In genomic region chr17:3073850-3074249, GRCh38 we compare ENCODE assay signal across 8 cellular contexts. TPM values are rescaled to one million over a fixed set of nuclear protein-coding genes. Genes with fewer than 3 reads are reported as not detected.
"Had no signal": no experiment of that assay in that cellular context is flagged by ENCODE, and none has a peak within 500 bp of the region (broad histone marks: within the 10 kb centered on the region; RNA-seq: fewer than 3 reads in every experiment).

No MANE protein-coding gene starts in this region.

RNA-seq across cellular contexts. Expression of gene OR1D5, which starts 10.4 kb away (rescaled TPM):
- total RNA-seq: LHCN-M2; MCF 10A; PC-9; Peyer's patch; Right ventricle myocardium inferior; RPMI7951; SJCRH30; T-helper 1 cell treated with Interleukin-12 subunit alpha and Interleukin-12 subunit beta and Interleukin-4 antibody, amounts not matched to agents 30 ng/mL and 1 ng/mL, for 36 hours had no signal

RNA-seq across cellular contexts. Expression of gene OR1D2, which starts 30.4 kb away (rescaled TPM):
- total RNA-seq: LHCN-M2; MCF 10A; PC-9; Peyer's patch; Right ventricle myocardium inferior; RPMI7951; SJCRH30; T-helper 1 cell treated with Interleukin-12 subunit alpha and Interleukin-12 subunit beta and Interleukin-4 antibody, amounts not matched to agents 30 ng/mL and 1 ng/mL, for 36 hours had no signal

RNA-seq across cellular contexts. Expression of gene OR1G1, which starts 53.5 kb away (rescaled TPM):
- total RNA-seq: LHCN-M2; MCF 10A; PC-9; Peyer's patch; Right ventricle myocardium inferior; RPMI7951; SJCRH30; T-helper 1 cell treated with Interleukin-12 subunit alpha and Interleukin-12 subunit beta and Interleukin-4 antibody, amounts not matched to agents 30 ng/mL and 1 ng/mL, for 36 hours had no signal
